Comparison of ENCODE assay signal across 8 cellular contexts in the genomic region with DNA sequence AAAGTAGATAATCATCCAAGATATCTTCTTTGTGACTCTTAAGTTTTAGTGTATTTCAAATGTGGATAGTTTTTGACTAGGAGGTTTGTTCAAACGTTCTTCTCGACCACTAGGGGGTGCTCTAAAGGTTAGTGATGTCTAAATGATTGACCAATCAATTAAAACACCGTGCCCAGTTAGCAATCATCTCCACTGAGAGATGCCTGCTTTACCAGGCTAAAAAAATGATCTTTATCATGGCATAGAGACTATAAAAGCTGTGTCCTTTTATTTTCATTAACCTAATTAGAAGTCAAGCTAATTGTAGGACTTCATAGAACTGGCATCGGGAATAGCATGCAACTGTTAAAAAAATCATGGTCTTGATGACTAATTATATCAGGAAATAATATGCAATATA.
DNase-seq lines count a peak whose midpoint lies in the region; ATAC-seq, FAIRE-seq and TF ChIP-seq lines count a peak whose summit lies in the region.

No MANE protein-coding gene starts in this region.

- no peak overlapping the region for H4K5ac ChIP-seq in H9 (ENCODE audit: insufficient read length, low read depth, low read length)

- no peak overlapping the region for H2BK15ac ChIP-seq in H9 (ENCODE audit: low read depth, low read length)

- no peak for ATAC-seq in CD8-positive, alpha-beta T cell
- peak; percentile 48 for ATAC-seq in GM12878
- ATAC-seq in HG03108 (IDR thresholded peaks at IDR 0.05; ENCODE audit: unreplicated experiment) = no peak
- ATAC-seq in GM19467 (IDR thresholded peaks at IDR 0.05; ENCODE audit: unreplicated experiment) = no peak

- no peak overlapping the region for H4K91ac ChIP-seq in H9 (ENCODE audit: insufficient read length, low read depth, low read length)

- no peaks in the 10 kb centered on the region for H3K9me3 Mint-ChIP-seq in CD8-positive, alpha-beta T cell
- no peaks in the 10 kb centered on the region for H3K9me3 Mint-ChIP-seq in H9

- H2BK5ac ChIP-seq in H9 (ENCODE audit: insufficient read length, low read length) = no peak overlapping the region

- H2BK120ac ChIP-seq in H9 (ENCODE audit: low read depth, low read length, poor library complexity, severe bottlenecking) = no peak overlapping the region

- SMC1A ChIA-PET in GM12878 (lab: Charles Lee; ENCODE audit: uncharacterized antibody, unreplicated experiment) = interaction anchor here (0.7 to 5.6 kb wide), 32 partner anchors 11 to 651 kb away, joined by 3 to 56 read pairs (median 5); a partner anchor contains a TSS

- H3K9ac ChIP-seq in H9 (ENCODE audit: extremely low read depth, insufficient read length, low read length) = no peak overlapping the region
- no peak overlapping the region for H3K9ac ChIP-seq in GM12878 (ENCODE audit: control insufficient read depth, insufficient read depth, low read length)
- peak overlapping the region in 1 of 2 donors; percentile 36 for H3K9ac ChIP-seq in liver (ENCODE audit: low read depth in 1 of 2, low read length in 2 of 2)

- H3K27ac ChIP-seq in CD8-positive, alpha-beta T cell (ENCODE audit: low read depth, low read length) = peak overlapping the region; percentile 72
- H3K27ac ChIP-seq in H9 (ENCODE audit: insufficient read length, low read depth, low read length) (no peak overlapping the region), GM12878 (ENCODE audit: control insufficient read depth, insufficient read depth) (no peak overlapping the region), liver (ENCODE audit: low read depth in 1 of 2, low read length in 2 of 2) (peak overlapping the region; percentile 76 to 82), uterus (peak overlapping the region; percentile 72 to 77)

- H3K14ac ChIP-seq in H9 (ENCODE audit: insufficient read depth, low read length) = no peak overlapping the region

- peaks cover 95% of the 10 kb centered on the region for H3K4me1 ChIP-seq in CD8-positive, alpha-beta T cell (ENCODE audit: insufficient read depth, low read length)
- H3K4me1 ChIP-seq in H9 (ENCODE audit: insufficient read depth, low read length) (peaks cover 5% of the 10 kb centered on the region; the same call in 1 of the 2 replicates), GM12878 (ENCODE audit: control insufficient read depth, insufficient read depth, low read length) (peaks cover 67% of the 10 kb centered on the region), liver (ENCODE audit: control insufficient read depth in 4 of 4, insufficient read depth in 4 of 4, low read length in 3 of 4) (peaks cover 4 to 16% (median 9%) of the 10 kb centered on the region in 4 donors), uterus (peaks cover 0 to 8% of the 10 kb centered on the region in 2 donors)

- no peak for FAIRE-seq in GM12878 (lab: Jason Lieb, UNC)

- no peaks in the 10 kb centered on the region for H3K23me2 ChIP-seq in H9 (ENCODE audit: insufficient read length, low read depth, low read length, poor library complexity, severe bottlenecking)

- POLR2A ChIA-PET in CD8-positive, alpha-beta T cell (lab: Charles Lee) = interaction anchor here (1.4 to 2.0 kb wide), 2 partner anchors 20 to 23 kb away, joined by 3 to 4 read pairs; no protein-coding TSS in a partner anchor
- POLR2A ChIA-PET in GM12878 (lab: Charles Lee) = no interaction called here

- BruUV-seq in GM12878 (replicated peaks; lab: Mats Ljungman, UMichigan) = no TSS peak

- CTCF ChIA-PET in CD8-positive, alpha-beta T cell (lab: Charles Lee) = interaction anchor here (0.8 to 5.2 kb wide), 32 partner anchors 9 to 363 kb away, joined by 3 to 25 read pairs (median 4); no protein-coding TSS in a partner anchor
- CTCF ChIA-PET in GM12878 (lab: Yijun Ruan, JAX) = interaction anchor here (0.7 to 6.1 kb wide), 50 partner anchors 8 to 651 kb away, joined by 3 to 72 read pairs (median 4); a partner anchor contains a TSS

- intact Hi-C loops in CD8-positive, alpha-beta T cell (cut with DNase I, micrococcal nuclease) = no loop called here
- intact Hi-C loops in GM12878 (cut with micrococcal nuclease; ENCODE audit: unreplicated experiment) = loop anchor here (2.0 to 5.0 kb wide), 3 partner anchors 187 to 362 kb away; no protein-coding TSS in a partner anchor
- intact Hi-C loops in uterus (cut with DNase I; ENCODE audit: low total_unique reads) = no loop called here

- no peak overlapping the region for H3K4me3 Mint-ChIP-seq in CD8-positive, alpha-beta T cell
- H3K4me3 Mint-ChIP-seq in H9 = no peak overlapping the region

- no peak overlapping the region for H2BK12ac ChIP-seq in H9 (ENCODE audit: insufficient read length, low read depth, low read length)

- H3K36me3 Mint-ChIP-seq in CD8-positive, alpha-beta T cell = peaks cover 62% of the 10 kb centered on the region
- H3K36me3 Mint-ChIP-seq in H9 (ENCODE audit: insufficient read depth in 1 of 3, low read depth in 3 of 3) = no peaks in the 10 kb centered on the region

- H2BK20ac ChIP-seq in H9 (ENCODE audit: low read depth, low read length, poor library complexity, severe bottlenecking) = no peak overlapping the region

- no peak for TF ChIP-seq EP300 in GM12878 (IDR thresholded peaks at IDR 0.05; ENCODE audit: borderline replicate concordance in 1 of 2, control insufficient read depth in 1 of 2, low read depth in 2 of 2, low read length in 2 of 2)

- no peak overlapping the region for H2AFZ ChIP-seq in H9 (ENCODE audit: low read length)
- no peak overlapping the region for H2AFZ ChIP-seq in GM12878 (ENCODE audit: control insufficient read depth, low read depth, low read length)

- in situ Hi-C loops in GM12878 (cut with MboI) = no loop called here

- peak overlapping the region; percentile 97 for H3K27ac Mint-ChIP-seq in CD8-positive, alpha-beta T cell
- no peak overlapping the region for H3K27ac Mint-ChIP-seq in H9

- H3K4me1 Mint-ChIP-seq in CD8-positive, alpha-beta T cell (ENCODE audit: low read depth) = peaks cover 93% of the 10 kb centered on the region
- H3K4me1 Mint-ChIP-seq in H9 = peaks cover 45 to 57% of the 10 kb centered on the region in 2 experiments

- no peak overlapping the region for H3K4ac ChIP-seq in H9 (ENCODE audit: low read depth, low read length)

- H2AK5ac ChIP-seq in H9 (ENCODE audit: insufficient read length, low read length) = no peak overlapping the region

- H3K4me3 ChIP-seq in CD8-positive, alpha-beta T cell (ENCODE audit: low read depth, low read length) = no peak overlapping the region
- H3K4me3 ChIP-seq in GM12878 = no peak overlapping the region
- H3K4me3 ChIP-seq in liver (ENCODE audit: low read depth in 1 of 3, low read length in 3 of 3) = no peak overlapping the region
- no peak overlapping the region for H3K4me3 ChIP-seq in uterus

- H3K9me3 ChIP-seq in CD8-positive, alpha-beta T cell (ENCODE audit: low read length) = no peaks in the 10 kb centered on the region
- no peaks in the 10 kb centered on the region for H3K9me3 ChIP-seq in H9 (ENCODE audit: control insufficient read depth, low read depth, low read length)
- no peaks in the 10 kb centered on the region for H3K9me3 ChIP-seq in GM12878 (replicated peaks; ENCODE audit: control insufficient read depth, insufficient read depth, low read length)
- no peaks in the 10 kb centered on the region for H3K9me3 ChIP-seq in liver (ENCODE audit: control insufficient read depth in 4 of 4, low read length in 3 of 4)
- H3K9me3 ChIP-seq in uterus = no peaks in the 10 kb centered on the region

- no peaks in the 10 kb centered on the region for H3K27me3 Mint-ChIP-seq in CD8-positive, alpha-beta T cell (ENCODE audit: low read depth)
- H3K27me3 Mint-ChIP-seq in H9 (ENCODE audit: low read depth) = no peaks in the 10 kb centered on the region; the same call in 1 of the 2 replicates

- H4K8ac ChIP-seq in H9 (replicated peaks; ENCODE audit: insufficient read length, low read depth, low read length) = no peak overlapping the region

- H3K79me2 ChIP-seq in H9 (ENCODE audit: insufficient read depth, low read length) = no peaks in the 10 kb centered on the region
- peaks cover 25% of the 10 kb centered on the region for H3K79me2 ChIP-seq in GM12878 (ENCODE audit: control insufficient read depth, insufficient read depth, low read length)

- no peaks in the 10 kb centered on the region for H3K79me1 ChIP-seq in H9 (ENCODE audit: insufficient read depth, low read depth, low read length, poor library complexity, severe bottlenecking)

- H4K20me1 ChIP-seq in H9 (ENCODE audit: control insufficient read depth, insufficient read depth, insufficient read length) (no peaks in the 10 kb centered on the region), GM12878 (ENCODE audit: control insufficient read depth, insufficient read depth) (no peaks in the 10 kb centered on the region)

- RAD21 ChIA-PET in GM12878 (lab: Charles Lee; ENCODE audit: unreplicated experiment) = interaction anchor here (0.7 to 6.1 kb wide), 15 partner anchors 10 to 362 kb away, joined by 3 to 57 read pairs (median 3); a partner anchor contains a TSS

- peaks cover 6% of the 10 kb centered on the region for H3K36me3 ChIP-seq in CD8-positive, alpha-beta T cell (ENCODE audit: insufficient read depth, low read length)
- peaks cover 2 to 3% of the 10 kb centered on the region in 2 experiments; a peak in 3 of 4 replicates for H3K36me3 ChIP-seq in GM12878 (ENCODE audit: control insufficient read depth in 2 of 2, insufficient read depth in 2 of 2, low read length in 1 of 2)
- H3K36me3 ChIP-seq in liver (ENCODE audit: control insufficient read depth in 4 of 4, insufficient read depth in 3 of 4, low read depth in 1 of 4, low read length in 3 of 4) = no peaks in the 10 kb centered on the region
- no peaks in the 10 kb centered on the region for H3K36me3 ChIP-seq in uterus

- H3K23ac ChIP-seq in H9 (ENCODE audit: insufficient read length, low read depth, low read length) = no peak overlapping the region

- H3K27me3 ChIP-seq in CD8-positive, alpha-beta T cell (ENCODE audit: insufficient read depth, low read length) = no peaks in the 10 kb centered on the region
- H3K27me3 ChIP-seq in H9 (ENCODE audit: insufficient read depth, low read length) (no peaks in the 10 kb centered on the region), GM12878 (replicated peaks in 1 of 2; ENCODE audit: control insufficient read depth in 2 of 2, insufficient read depth in 2 of 2, low read length in 1 of 2) (no peaks in the 10 kb centered on the region), liver (ENCODE audit: control insufficient read depth in 4 of 4, insufficient read depth in 4 of 4, low read length in 3 of 4) (no peaks in the 10 kb centered on the region), uterus (no peaks in the 10 kb centered on the region)

- H3T11ph ChIP-seq in H9 (ENCODE audit: low read length) = no peak overlapping the region

- TF ChIP-seq CTCF in CD8-positive, alpha-beta T cell (IDR thresholded peaks at IDR 0.05) = peak; percentile 45
- TF ChIP-seq CTCF in H9 (conservative IDR thresholded peaks at IDR 0.05) (peak; percentile 85), GM12878 (IDR thresholded peaks at IDR 0.05 in 2 of 3, conservative IDR thresholded peaks at IDR 0.05 in 1 of 3; ENCODE audit: control insufficient read depth in 2 of 3, extremely low read depth in 1 of 3, insufficient read depth in 1 of 3, low read depth in 3 of 3, low read length in 3 of 3) (peak; percentile 54 to 59 (median 57); a peak in 5 of 6 replicates), liver (IDR thresholded peaks at IDR 0.05; ENCODE audit: low read depth, low read length, missing input control) (peak; percentile 60), uterus (IDR thresholded peaks at IDR 0.05) (peak; percentile 42 to 46 (median 45))

- H3K56ac ChIP-seq in H9 (ENCODE audit: insufficient read length, low read depth, low read length) = no peak overlapping the region

- DNase-seq in CD8-positive, alpha-beta T cell = peak in 1 of 7 experiments; percentile 39
- DNase-seq in H9 = no peak
- peak; percentile 33 for DNase-seq in NCI-H774 (lab: John Stamatoyannopoulos, UW)
- DNase-seq in GM12878 (ENCODE audit: low read depth, low spot score) = no peak
- DNase-seq in uterus = no peak

- WGBS in H9 (ENCODE audit: extremely low coverage, insufficient read length, low lambda C conversion rate) = no CpG with 5 or more reads among the region's 4 CpGs
- 0% methylated on average over 4 of the region's 4 CpGs for WGBS in GM12878 (ENCODE audit: insufficient coverage, insufficient replicate concordance, low lambda C conversion rate, missing lambda C conversion rate)
- 24% methylated on average over 4 of the region's 4 CpGs for WGBS in liver

- peak; percentile 55 for TF ChIP-seq RAD21 in GM12878 (IDR thresholded peaks at IDR 0.05; ENCODE audit: insufficient read depth, low read depth, low read length)
- peak; percentile 89 to 92 for TF ChIP-seq RAD21 in liver (IDR thresholded peaks at IDR 0.05)

- TF ChIP-seq POLR2A in GM12878 (IDR thresholded peaks at IDR 0.05; ENCODE audit: low read depth, low read length) = no peak
- no peak for TF ChIP-seq POLR2A in uterus (IDR thresholded peaks at IDR 0.05)

- H3K4me2 ChIP-seq in H9 (ENCODE audit: insufficient read depth, insufficient read length, low read length) (no peak overlapping the region), GM12878 (ENCODE audit: control insufficient read depth, insufficient read depth) (no peak overlapping the region)

- no peak overlapping the region for H3K18ac ChIP-seq in H9 (ENCODE audit: insufficient read length, low read depth, low read length)

Comparison
In these comparisons a context has a peak if more than half of its experiments do, and no peak if none do; other contexts are left out.
1. H3K27ac ChIP-seq: peak in CD8-positive, alpha-beta T cell (single experiment), liver (2 of 2) and uterus (2 of 2); none in H9 (single experiment) and GM12878 (single experiment).
2. Peak in every context shown above with its lines, with median percentiles within 50 percentile points of each other: CTCF ChIP-seq.